ENCODE assay signal across 1 cellular context in the genomic region with DNA sequence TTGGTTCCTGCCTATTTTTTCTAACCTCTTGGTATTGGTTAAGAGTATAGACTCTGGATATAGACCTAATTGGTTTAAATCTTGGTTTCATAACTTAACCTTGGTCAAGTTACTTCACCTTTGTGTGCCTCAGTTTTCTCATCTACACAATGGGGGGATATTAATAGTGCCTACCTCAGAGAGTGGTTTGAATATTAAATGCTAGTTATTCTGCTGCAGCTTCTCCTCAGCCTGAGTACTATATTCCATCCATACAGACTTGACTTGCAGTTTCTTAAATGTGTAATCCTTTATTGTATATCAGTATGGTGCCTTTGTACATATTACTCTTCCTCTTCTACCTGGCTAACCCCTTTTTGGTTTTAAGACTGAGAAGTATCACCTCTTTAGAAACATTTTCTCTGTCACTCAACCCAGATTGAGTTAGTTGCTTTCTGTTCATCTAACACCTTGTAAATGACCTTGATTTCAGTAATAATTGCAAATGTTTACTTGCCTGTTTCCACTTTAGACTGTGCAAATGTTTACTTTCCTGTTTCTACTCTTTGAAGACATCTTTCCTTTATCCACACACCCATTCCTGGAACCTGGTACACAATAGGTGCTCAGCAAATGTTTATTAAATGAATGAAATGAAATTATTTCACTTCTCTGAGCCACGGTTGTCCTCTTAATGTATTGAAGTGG.
TF ChIP-seq lines count a peak whose summit lies in the region.

No MANE protein-coding gene starts in this region.

TF ChIP-seq in HepG2, 621 proteins besides CTCF, POLR2A, EP300 and RAD21 (continued from another document and continues in another):
- TF ChIP-seq, protein P1, sequence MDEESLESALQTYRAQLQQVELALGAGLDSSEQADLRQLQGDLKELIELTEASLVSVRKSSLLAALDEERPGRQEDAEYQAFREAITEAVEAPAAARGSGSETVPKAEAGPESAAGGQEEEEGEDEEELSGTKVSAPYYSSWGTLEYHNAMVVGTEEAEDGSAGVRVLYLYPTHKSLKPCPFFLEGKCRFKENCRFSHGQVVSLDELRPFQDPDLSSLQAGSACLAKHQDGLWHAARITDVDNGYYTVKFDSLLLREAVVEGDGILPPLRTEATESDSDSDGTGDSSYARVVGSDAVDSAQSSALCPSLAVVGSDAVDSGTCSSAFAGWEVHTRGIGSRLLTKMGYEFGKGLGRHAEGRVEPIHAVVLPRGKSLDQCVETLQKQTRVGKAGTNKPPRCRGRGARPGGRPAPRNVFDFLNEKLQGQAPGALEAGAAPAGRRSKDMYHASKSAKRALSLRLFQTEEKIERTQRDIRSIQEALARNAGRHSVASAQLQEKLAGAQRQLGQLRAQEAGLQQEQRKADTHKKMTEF (CRISPR knock-in tag; IDR thresholded peaks at IDR 0.05) = peak; percentile 28; the same call in 1 of the 2 replicates
- TF ChIP-seq PCBP2 (optimal IDR thresholded peaks at IDR 0.05; ENCODE audit: low read depth, low read length, poor library complexity, severe bottlenecking) = no peak
- TF ChIP-seq KAT7 (CRISPR knock-in tag; IDR thresholded peaks at IDR 0.05; ENCODE audit: borderline replicate concordance) = 0 out of 2 replicates have a peak, but pooled peaks have one; percentile 35
- TF ChIP-seq RXRB (CRISPR knock-in tag; IDR thresholded peaks at IDR 0.05; ENCODE audit: borderline replicate concordance) = peak; percentile 73; the same call in 1 of the 2 replicates
- TF ChIP-seq, protein P2, sequence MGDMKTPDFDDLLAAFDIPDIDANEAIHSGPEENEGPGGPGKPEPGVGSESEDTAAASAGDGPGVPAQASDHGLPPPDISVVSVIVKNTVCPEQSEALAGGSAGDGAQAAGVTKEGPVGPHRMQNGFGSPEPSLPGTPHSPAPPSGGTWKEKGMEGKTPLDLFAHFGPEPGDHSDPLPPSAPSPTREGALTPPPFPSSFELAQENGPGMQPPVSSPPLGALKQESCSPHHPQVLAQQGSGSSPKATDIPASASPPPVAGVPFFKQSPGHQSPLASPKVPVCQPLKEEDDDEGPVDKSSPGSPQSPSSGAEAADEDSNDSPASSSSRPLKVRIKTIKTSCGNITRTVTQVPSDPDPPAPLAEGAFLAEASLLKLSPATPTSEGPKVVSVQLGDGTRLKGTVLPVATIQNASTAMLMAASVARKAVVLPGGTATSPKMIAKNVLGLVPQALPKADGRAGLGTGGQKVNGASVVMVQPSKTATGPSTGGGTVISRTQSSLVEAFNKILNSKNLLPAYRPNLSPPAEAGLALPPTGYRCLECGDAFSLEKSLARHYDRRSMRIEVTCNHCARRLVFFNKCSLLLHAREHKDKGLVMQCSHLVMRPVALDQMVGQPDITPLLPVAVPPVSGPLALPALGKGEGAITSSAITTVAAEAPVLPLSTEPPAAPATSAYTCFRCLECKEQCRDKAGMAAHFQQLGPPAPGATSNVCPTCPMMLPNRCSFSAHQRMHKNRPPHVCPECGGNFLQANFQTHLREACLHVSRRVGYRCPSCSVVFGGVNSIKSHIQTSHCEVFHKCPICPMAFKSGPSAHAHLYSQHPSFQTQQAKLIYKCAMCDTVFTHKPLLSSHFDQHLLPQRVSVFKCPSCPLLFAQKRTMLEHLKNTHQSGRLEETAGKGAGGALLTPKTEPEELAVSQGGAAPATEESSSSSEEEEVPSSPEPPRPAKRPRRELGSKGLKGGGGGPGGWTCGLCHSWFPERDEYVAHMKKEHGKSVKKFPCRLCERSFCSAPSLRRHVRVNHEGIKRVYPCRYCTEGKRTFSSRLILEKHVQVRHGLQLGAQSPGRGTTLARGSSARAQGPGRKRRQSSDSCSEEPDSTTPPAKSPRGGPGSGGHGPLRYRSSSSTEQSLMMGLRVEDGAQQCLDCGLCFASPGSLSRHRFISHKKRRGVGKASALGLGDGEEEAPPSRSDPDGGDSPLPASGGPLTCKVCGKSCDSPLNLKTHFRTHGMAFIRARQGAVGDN (CRISPR knock-in tag; IDR thresholded peaks at IDR 0.05) = no peak
- peak; percentile 53; the same call in 1 of the 2 replicates for TF ChIP-seq FOXJ3 (CRISPR knock-in tag; IDR thresholded peaks at IDR 0.05; ENCODE audit: borderline replicate concordance)
- no peak for TF ChIP-seq ZNF75D (CRISPR knock-in tag; IDR thresholded peaks at IDR 0.05; ENCODE audit: borderline replicate concordance)
- TF ChIP-seq MAFG (CRISPR knock-in tag; IDR thresholded peaks at IDR 0.05) = no peak
- TF ChIP-seq ZNF549 (CRISPR knock-in tag; IDR thresholded peaks at IDR 0.05) = no peak
- TF ChIP-seq TBL1XR1 (IDR thresholded peaks at IDR 0.05; ENCODE audit: borderline replicate concordance, low read length, partially characterized antibody) = no peak
- TF ChIP-seq, protein P3, sequence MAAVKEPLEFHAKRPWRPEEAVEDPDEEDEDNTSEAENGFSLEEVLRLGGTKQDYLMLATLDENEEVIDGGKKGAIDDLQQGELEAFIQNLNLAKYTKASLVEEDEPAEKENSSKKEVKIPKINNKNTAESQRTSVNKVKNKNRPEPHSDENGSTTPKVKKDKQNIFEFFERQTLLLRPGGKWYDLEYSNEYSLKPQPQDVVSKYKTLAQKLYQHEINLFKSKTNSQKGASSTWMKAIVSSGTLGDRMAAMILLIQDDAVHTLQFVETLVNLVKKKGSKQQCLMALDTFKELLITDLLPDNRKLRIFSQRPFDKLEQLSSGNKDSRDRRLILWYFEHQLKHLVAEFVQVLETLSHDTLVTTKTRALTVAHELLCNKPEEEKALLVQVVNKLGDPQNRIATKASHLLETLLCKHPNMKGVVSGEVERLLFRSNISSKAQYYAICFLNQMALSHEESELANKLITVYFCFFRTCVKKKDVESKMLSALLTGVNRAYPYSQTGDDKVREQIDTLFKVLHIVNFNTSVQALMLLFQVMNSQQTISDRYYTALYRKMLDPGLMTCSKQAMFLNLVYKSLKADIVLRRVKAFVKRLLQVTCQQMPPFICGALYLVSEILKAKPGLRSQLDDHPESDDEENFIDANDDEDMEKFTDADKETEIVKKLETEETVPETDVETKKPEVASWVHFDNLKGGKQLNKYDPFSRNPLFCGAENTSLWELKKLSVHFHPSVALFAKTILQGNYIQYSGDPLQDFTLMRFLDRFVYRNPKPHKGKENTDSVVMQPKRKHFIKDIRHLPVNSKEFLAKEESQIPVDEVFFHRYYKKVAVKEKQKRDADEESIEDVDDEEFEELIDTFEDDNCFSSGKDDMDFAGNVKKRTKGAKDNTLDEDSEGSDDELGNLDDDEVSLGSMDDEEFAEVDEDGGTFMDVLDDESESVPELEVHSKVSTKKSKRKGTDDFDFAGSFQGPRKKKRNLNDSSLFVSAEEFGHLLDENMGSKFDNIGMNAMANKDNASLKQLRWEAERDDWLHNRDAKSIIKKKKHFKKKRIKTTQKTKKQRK (IDR thresholded peaks at IDR 0.05; ENCODE audit: low read length) = no peak
- TF ChIP-seq RCOR2 (CRISPR knock-in tag; IDR thresholded peaks at IDR 0.05) = peak; percentile 79
- TF ChIP-seq SYNCRIP (IDR thresholded peaks at IDR 0.05; ENCODE audit: insufficient read depth, low read depth, low read length) = no peak
- no peak for TF ChIP-seq SNRNP70 (IDR thresholded peaks at IDR 0.05; ENCODE audit: low read depth, low read length)
- TF ChIP-seq ZNF282 (IDR thresholded peaks at IDR 0.05; ENCODE audit: partially characterized antibody) = no peak
- no peak for TF ChIP-seq ZNF557 (CRISPR knock-in tag; IDR thresholded peaks at IDR 0.05)
- no peak for TF ChIP-seq ZNF136 (CRISPR knock-in tag; IDR thresholded peaks at IDR 0.05; ENCODE audit: low read depth)
- TF ChIP-seq, protein P4, sequence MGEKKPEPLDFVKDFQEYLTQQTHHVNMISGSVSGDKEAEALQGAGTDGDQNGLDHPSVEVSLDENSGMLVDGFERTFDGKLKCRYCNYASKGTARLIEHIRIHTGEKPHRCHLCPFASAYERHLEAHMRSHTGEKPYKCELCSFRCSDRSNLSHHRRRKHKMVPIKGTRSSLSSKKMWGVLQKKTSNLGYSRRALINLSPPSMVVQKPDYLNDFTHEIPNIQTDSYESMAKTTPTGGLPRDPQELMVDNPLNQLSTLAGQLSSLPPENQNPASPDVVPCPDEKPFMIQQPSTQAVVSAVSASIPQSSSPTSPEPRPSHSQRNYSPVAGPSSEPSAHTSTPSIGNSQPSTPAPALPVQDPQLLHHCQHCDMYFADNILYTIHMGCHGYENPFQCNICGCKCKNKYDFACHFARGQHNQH (CRISPR knock-in tag; IDR thresholded peaks at IDR 0.05) = no peak; the same call in 1 of the 2 replicates
- TF ChIP-seq, protein P5, sequence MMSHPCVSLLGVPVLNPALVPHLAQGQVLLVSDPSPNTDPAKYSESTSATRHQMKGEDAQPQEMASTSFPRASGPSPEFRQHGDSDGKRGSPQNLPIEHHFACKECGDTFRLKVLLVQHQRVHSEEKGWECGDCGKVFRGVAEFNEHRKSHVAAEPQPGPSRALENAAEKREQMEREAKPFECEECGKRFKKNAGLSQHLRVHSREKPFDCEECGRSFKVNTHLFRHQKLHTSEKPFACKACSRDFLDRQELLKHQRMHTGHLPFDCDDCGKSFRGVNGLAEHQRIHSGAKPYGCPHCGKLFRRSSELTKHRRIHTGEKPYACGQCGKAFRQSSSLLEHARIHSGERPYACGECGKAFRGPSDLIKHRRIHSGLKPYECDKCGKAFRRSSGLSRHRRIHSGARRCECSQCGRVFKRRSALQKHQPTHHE (CRISPR knock-in tag; IDR thresholded peaks at IDR 0.05; ENCODE audit: borderline replicate concordance) = no peak
- TF ChIP-seq, protein P6, sequence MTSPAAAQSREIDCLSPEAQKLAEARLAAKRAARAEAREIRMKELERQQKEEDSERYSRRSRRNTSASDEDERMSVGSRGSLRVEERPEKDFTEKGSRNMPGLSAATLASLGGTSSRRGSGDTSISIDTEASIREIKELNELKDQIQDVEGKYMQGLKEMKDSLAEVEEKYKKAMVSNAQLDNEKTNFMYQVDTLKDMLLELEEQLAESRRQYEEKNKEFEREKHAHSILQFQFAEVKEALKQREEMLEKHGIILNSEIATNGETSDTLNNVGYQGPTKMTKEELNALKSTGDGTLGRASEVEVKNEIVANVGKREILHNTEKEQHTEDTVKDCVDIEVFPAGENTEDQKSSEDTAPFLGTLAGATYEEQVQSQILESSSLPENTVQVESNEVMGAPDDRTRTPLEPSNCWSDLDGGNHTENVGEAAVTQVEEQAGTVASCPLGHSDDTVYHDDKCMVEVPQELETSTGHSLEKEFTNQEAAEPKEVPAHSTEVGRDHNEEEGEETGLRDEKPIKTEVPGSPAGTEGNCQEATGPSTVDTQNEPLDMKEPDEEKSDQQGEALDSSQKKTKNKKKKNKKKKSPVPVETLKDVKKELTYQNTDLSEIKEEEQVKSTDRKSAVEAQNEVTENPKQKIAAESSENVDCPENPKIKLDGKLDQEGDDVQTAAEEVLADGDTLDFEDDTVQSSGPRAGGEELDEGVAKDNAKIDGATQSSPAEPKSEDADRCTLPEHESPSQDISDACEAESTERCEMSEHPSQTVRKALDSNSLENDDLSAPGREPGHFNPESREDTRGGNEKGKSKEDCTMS (CRISPR knock-in tag; conservative IDR thresholded peaks at IDR 0.05) = no peak
- no peak for TF ChIP-seq ZNF562 (CRISPR knock-in tag; IDR thresholded peaks at IDR 0.05; ENCODE audit: borderline replicate concordance)
- TF ChIP-seq KDM5B (CRISPR knock-in tag; IDR thresholded peaks at IDR 0.05; ENCODE audit: borderline replicate concordance) = no peak
- TF ChIP-seq ZNF230 (CRISPR knock-in tag; IDR thresholded peaks at IDR 0.05) = no peak
- no peak for TF ChIP-seq SETDB1 (CRISPR knock-in tag; IDR thresholded peaks at IDR 0.05; ENCODE audit: borderline replicate concordance)
- no peak for TF ChIP-seq TSC22D2 (CRISPR knock-in tag; IDR thresholded peaks at IDR 0.05; ENCODE audit: borderline replicate concordance)
- TF ChIP-seq EED (CRISPR knock-in tag; IDR thresholded peaks at IDR 0.05) = no peak
- peak; percentile 54; the same call in 1 of the 2 replicates for TF ChIP-seq ETV5 (CRISPR knock-in tag; IDR thresholded peaks at IDR 0.05; ENCODE audit: borderline replicate concordance)
- no peak for TF ChIP-seq ATF7-NPFF (CRISPR knock-in tag; IDR thresholded peaks at IDR 0.05; ENCODE audit: low read depth)
- TF ChIP-seq ZNF224 (CRISPR knock-in tag; IDR thresholded peaks at IDR 0.05) = no peak
- no peak for TF ChIP-seq SPEN (CRISPR knock-in tag; IDR thresholded peaks at IDR 0.05; ENCODE audit: low read depth)
- TF ChIP-seq HNF4G (IDR thresholded peaks at IDR 0.05; ENCODE audit: borderline replicate concordance, low read depth, low read length) = no peak
- TF ChIP-seq HNF4G (CRISPR knock-in tag; IDR thresholded peaks at IDR 0.05; ENCODE audit: borderline replicate concordance, low read depth) = no peak
- TF ChIP-seq CBFB (CRISPR knock-in tag; IDR thresholded peaks at IDR 0.05) = no peak
- TF ChIP-seq HIVEP1 (CRISPR knock-in tag; IDR thresholded peaks at IDR 0.05) = no peak
- TF ChIP-seq, protein P7, sequence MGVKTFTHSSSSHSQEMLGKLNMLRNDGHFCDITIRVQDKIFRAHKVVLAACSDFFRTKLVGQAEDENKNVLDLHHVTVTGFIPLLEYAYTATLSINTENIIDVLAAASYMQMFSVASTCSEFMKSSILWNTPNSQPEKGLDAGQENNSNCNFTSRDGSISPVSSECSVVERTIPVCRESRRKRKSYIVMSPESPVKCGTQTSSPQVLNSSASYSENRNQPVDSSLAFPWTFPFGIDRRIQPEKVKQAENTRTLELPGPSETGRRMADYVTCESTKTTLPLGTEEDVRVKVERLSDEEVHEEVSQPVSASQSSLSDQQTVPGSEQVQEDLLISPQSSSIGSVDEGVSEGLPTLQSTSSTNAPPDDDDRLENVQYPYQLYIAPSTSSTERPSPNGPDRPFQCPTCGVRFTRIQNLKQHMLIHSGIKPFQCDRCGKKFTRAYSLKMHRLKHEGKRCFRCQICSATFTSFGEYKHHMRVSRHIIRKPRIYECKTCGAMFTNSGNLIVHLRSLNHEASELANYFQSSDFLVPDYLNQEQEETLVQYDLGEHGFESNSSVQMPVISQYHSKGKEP (CRISPR knock-in tag; IDR thresholded peaks at IDR 0.05) = no peak
- no peak for TF ChIP-seq DNMT3B (CRISPR knock-in tag; conservative IDR thresholded peaks at IDR 0.05)
- TF ChIP-seq HOXA9 (CRISPR knock-in tag; IDR thresholded peaks at IDR 0.05; ENCODE audit: borderline replicate concordance) = no peak
- no peak for TF ChIP-seq CHCHD3 (CRISPR knock-in tag; IDR thresholded peaks at IDR 0.05)
- TF ChIP-seq NFKBIZ (CRISPR knock-in tag; IDR thresholded peaks at IDR 0.05) = no peak
- TF ChIP-seq, protein P8, sequence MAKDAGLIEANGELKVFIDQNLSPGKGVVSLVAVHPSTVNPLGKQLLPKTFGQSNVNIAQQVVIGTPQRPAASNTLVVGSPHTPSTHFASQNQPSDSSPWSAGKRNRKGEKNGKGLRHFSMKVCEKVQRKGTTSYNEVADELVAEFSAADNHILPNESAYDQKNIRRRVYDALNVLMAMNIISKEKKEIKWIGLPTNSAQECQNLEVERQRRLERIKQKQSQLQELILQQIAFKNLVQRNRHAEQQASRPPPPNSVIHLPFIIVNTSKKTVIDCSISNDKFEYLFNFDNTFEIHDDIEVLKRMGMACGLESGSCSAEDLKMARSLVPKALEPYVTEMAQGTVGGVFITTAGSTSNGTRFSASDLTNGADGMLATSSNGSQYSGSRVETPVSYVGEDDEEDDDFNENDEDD (CRISPR knock-in tag; IDR thresholded peaks at IDR 0.05; ENCODE audit: borderline replicate concordance) = no peak
- TF ChIP-seq TEAD3 (CRISPR knock-in tag; optimal IDR thresholded peaks at IDR 0.05; ENCODE audit: borderline replicate concordance) = peak; percentile 13
- TF ChIP-seq, protein P9, sequence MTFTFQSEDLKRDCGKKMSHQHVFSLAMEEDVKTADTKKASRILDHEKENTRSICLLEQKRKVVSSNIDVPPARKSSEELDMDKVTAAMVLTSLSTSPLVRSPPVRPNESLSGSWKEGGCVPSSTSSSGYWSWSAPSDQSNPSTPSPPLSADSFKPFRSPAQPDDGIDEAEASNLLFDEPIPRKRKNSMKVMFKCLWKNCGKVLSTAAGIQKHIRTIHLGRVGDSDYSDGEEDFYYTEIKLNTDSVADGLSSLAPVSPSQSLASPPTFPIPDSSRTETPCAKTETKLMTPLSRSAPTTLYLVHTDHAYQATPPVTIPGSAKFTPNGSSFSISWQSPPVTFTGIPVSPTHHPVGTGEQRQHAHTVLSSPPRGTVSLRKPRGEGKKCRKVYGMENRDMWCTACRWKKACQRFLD (CRISPR knock-in tag; IDR thresholded peaks at IDR 0.05; ENCODE audit: borderline replicate concordance) = no peak
- TF ChIP-seq ZFP1 (CRISPR knock-in tag; IDR thresholded peaks at IDR 0.05) = no peak
